6 cellular contexts compared by ENCODE assay signal in the genomic region with DNA sequence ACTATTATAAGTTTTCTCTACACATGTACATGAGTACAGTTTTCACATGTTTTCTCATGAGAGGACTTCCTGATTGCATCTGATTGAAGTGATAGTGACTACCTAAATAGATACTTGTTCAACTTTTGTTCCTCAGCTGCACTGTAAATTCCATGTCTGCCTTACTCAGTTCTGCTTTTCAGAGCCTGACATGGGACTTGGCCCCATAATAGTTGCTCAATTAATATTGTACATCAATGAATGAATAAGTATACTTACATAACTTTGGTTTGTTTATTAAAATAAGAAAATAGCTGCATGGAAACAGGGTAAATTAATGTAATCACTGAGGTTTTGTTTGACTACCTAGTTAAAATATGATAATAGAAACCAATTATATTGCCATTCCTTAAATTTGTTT.
"Had no signal": no experiment of that assay in that cellular context is flagged by ENCODE, and none has a peak within 500 bp of the region (broad histone marks: within the 10 kb centered on the region; RNA-seq: fewer than 3 reads in every experiment).

No MANE protein-coding gene starts in this region.

- DNase-seq: GF-D8 had no signal

- FAIRE-seq: GM12878, GM12891, GM12892, GM18507, GM19239 had no signal

- H3K4me3 ChIP-seq: GM12878 had no signal
